In genomic region chr17:47239663-47240374, GRCh38 we compare ENCODE assay signal across 8 cellular contexts. TPM values are rescaled to one million over a fixed set of nuclear protein-coding genes. Genes with fewer than 3 reads are reported as not detected.
A peak's percentile ranks its signal among the peaks of the same experiment; 100 is the strongest.
DNase-seq lines count a peak whose midpoint lies in the region; ATAC-seq and TF ChIP-seq lines count a peak whose summit lies in the region.

No MANE protein-coding gene starts in this region.

- peaks cover 25% of the 10 kb centered on the region for H3K4me1 ChIP-seq in SJSA1 (replicated peaks)

- H3K27me3 Mint-ChIP-seq in osteocyte (ENCODE audit: unreplicated experiment) (no peaks in the 10 kb centered on the region), T-cell (peaks cover 7 to 11% of the 10 kb centered on the region in 2 donors)

- H3K9me3 ChIP-seq in SJSA1 (replicated peaks) = no peaks in the 10 kb centered on the region

- no peak for ATAC-seq in GM18870 (IDR thresholded peaks at IDR 0.05; ENCODE audit: unreplicated experiment)
- ATAC-seq in T-cell (replicated peaks in 1 of 4) = no peak
- no peak for ATAC-seq in GM21619 (IDR thresholded peaks at IDR 0.05; ENCODE audit: unreplicated experiment)

- no peak overlapping the region for H3K4me3 ChIP-seq in HL-60 (replicated peaks; ENCODE audit: insufficient read depth, low read length)
- H3K4me3 ChIP-seq in SJSA1 = no peak overlapping the region

- CTCF ChIA-PET in T-cell (lab: Charles Lee) = interaction anchor here in 1 of 2 donors (0.6 to 0.7 kb wide), 2 partner anchors 119 to 256 kb away, joined by 3 to 4 read pairs; no protein-coding TSS in a partner anchor

- H3K27ac ChIP-seq in HL-60 (replicated peaks) (no peak overlapping the region), SJSA1 (peak overlapping the region; percentile 89)

- no peaks in the 10 kb centered on the region for H3K27me3 ChIP-seq in HL-60 (ENCODE audit: insufficient read depth, poor library complexity, severe bottlenecking)
- no peaks in the 10 kb centered on the region for H3K27me3 ChIP-seq in SJSA1 (replicated peaks)

- no peaks in the 10 kb centered on the region for H3K36me3 Mint-ChIP-seq in osteocyte (ENCODE audit: unreplicated experiment)
- no peaks in the 10 kb centered on the region for H3K36me3 Mint-ChIP-seq in T-cell

- H3K4me1 Mint-ChIP-seq in osteocyte (ENCODE audit: unreplicated experiment) = peaks cover 17% of the 10 kb centered on the region
- peaks cover 0 to 14% (median 8%) of the 10 kb centered on the region in 3 donors for H3K4me1 Mint-ChIP-seq in T-cell

- H3K27ac Mint-ChIP-seq in osteocyte (ENCODE audit: unreplicated experiment) = peak overlapping the region; percentile 92
- no peak overlapping the region for H3K27ac Mint-ChIP-seq in T-cell

- H3K4me3 Mint-ChIP-seq in osteocyte (ENCODE audit: unreplicated experiment) = no peak overlapping the region
- no peak overlapping the region for H3K4me3 Mint-ChIP-seq in T-cell

- no peaks in the 10 kb centered on the region for H3K36me3 ChIP-seq in SJSA1

- DNase-seq in AG09319 (ENCODE audit: extremely low read depth, low read depth) (peak; percentile 85), HL-60 (ENCODE audit: low read depth in 1 of 2, low spot score in 1 of 2) (peak; percentile 33 to 34), SJSA1 (ENCODE audit: low read depth in 1 of 2, low spot score in 2 of 2) (peak; percentile 99), fibroblast of peridontal ligament (ENCODE audit: extremely low read depth) (peak; percentile 97), osteocyte (ENCODE audit: extremely low spot score, unreplicated experiment) (peak; percentile 91), T-cell (no peak)

- no peak for TF ChIP-seq CTCF in AG09319 (IDR thresholded peaks at IDR 0.05; ENCODE audit: low read depth, low read length)
- no peak for TF ChIP-seq CTCF in HL-60 (IDR thresholded peaks at IDR 0.05; ENCODE audit: insufficient read depth, low read length)
- TF ChIP-seq CTCF in osteocyte (IDR thresholded peaks at IDR 0.05) = no peak

- H3K9me3 Mint-ChIP-seq in osteocyte (ENCODE audit: unreplicated experiment) = no peaks in the 10 kb centered on the region
- no peaks in the 10 kb centered on the region for H3K9me3 Mint-ChIP-seq in T-cell

- POLR2A ChIA-PET in T-cell (lab: Charles Lee) = no interaction called here

RNA-seq across cellular contexts. Expression of gene ITGB3, which starts 13.8 kb away (rescaled TPM):
- 164 and 202 TPM in 2 replicates for total RNA-seq in SJSA1 (2014; rRNA removed; shearing (Covaris generic))
- total RNA-seq in osteocyte (2.5 and 3.3 TPM in 2 replicates), T-cell (1 to 10 TPM in 1 of 5 donors, under 1 TPM in 4; 0.22 to 3.8 (median 0.26) TPM)

RNA-seq across cellular contexts. Expression of gene MYL4, which starts 30.7 kb away (rescaled TPM):
- total RNA-seq in SJSA1 (2014; rRNA removed; shearing (Covaris generic)) = 2.2 TPM in 1 of 2 replicates, not detected in the other
- total RNA-seq in osteocyte (not detected in 2 replicates), T-cell (not detected)

RNA-seq across cellular contexts. Expression of gene CDC27, which starts 50.7 kb away (rescaled TPM):
- total RNA-seq in SJSA1 (2014; rRNA removed; shearing (Covaris generic)) = 136 and 198 TPM in 2 replicates
- total RNA-seq in osteocyte (102 and 112 TPM in 2 replicates), T-cell (10 to 100 TPM; 54.6 to 66.0 (median 58.6) TPM)

Comparison
In these comparisons a context has a peak if more than half of its experiments do, and no peak if none do; other contexts are left out.
1. DNase-seq: peak in AG09319 (single experiment), HL-60 (2 of 2), SJSA1 (2 of 2), fibroblast of peridontal ligament (single experiment) and osteocyte (single experiment); none in T-cell (0 of 34).
2. RNA of gene ITGB3, which starts 13.8 kb away (total RNA-seq): 164 to 202 TPM in SJSA1; 2.5 to 3.3 TPM in osteocyte and 0.22 to 3.8 TPM in T-cell; every median in the first group is over 10 times any median in the second.